ENCODE assay signal across 12 cellular contexts in the genomic region with DNA sequence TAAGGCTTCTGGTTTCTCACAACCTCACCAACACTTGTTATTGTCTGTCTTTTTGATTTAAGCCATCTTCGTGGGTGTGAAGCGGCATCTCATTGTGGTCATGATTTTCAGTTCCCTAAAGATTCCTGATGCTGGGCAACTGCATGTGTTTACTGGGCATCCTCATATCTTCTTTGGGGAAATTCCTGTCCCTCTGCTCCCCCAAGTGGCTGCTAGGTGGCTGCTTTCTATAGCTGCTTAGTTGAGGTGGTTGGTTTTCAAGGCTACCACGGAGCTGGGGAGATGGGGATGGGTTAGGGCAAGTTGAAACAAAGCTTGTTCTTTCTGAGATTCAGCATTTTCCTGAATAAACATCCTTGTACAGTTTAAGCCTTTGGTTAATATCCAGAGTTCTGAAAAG.
DNase-seq lines count a peak whose midpoint lies in the region; ATAC-seq, FAIRE-seq and TF ChIP-seq lines count a peak whose summit lies in the region.
"Had no signal": no experiment of that assay in that cellular context is flagged by ENCODE, and none has a peak within 500 bp of the region (broad histone marks: within the 10 kb centered on the region; RNA-seq: fewer than 3 reads in every experiment).

No MANE protein-coding gene starts in this region.

- no peaks in the 10 kb centered on the region for H3K36me3 Mint-ChIP-seq in activated CD4-positive, alpha-beta memory T cell treated with anti-CD3 and anti-CD28 coated beads for 36 hours
- H3K36me3 Mint-ChIP-seq: activated naive CD4-positive, alpha-beta T cell treated with anti-CD3 and anti-CD28 coated beads, Interleukin-2, amount 50 U/mL, for 72 hours had no signal

- no peak for ATAC-seq in K562
- peak in 2 of 4 donors; percentile 35 to 40 for ATAC-seq in right lobe of liver
- ATAC-seq: activated naive CD4-positive, alpha-beta T cell treated with anti-CD3 and anti-CD28 coated beads, Interleukin-2, amount 50 U/mL, for 72 hours; left colon had no signal

- no peaks in the 10 kb centered on the region for H3K9me3 ChIP-seq in K562 (replicated peaks; ENCODE audit: control insufficient read depth, insufficient read depth, low read depth, low read length)
- H3K9me3 ChIP-seq in right lobe of liver: no peaks in the 10 kb centered on the region
- H3K9me3 ChIP-seq in spleen: no peaks in the 10 kb centered on the region

- H3K4me3 ChIP-seq in K562 (no peak overlapping the region), right lobe of liver (no peak overlapping the region), spleen (no peak overlapping the region), dorsolateral prefrontal cortex (no peak overlapping the region)
- H3K4me3 ChIP-seq: SK-N-MC had no signal

- H3K27me3 Mint-ChIP-seq in activated CD4-positive, alpha-beta memory T cell treated with anti-CD3 and anti-CD28 coated beads for 36 hours: no peaks in the 10 kb centered on the region

- TF ChIP-seq POLR2A in K562 (conservative IDR thresholded peaks at IDR 0.05) (no peak), right lobe of liver (IDR thresholded peaks at IDR 0.05) (no peak), spleen (IDR thresholded peaks at IDR 0.05) (no peak)

- no peak overlapping the region for H3K27ac Mint-ChIP-seq in activated CD4-positive, alpha-beta memory T cell treated with anti-CD3 and anti-CD28 coated beads for 36 hours
- H3K27ac Mint-ChIP-seq: activated naive CD4-positive, alpha-beta T cell treated with anti-CD3 and anti-CD28 coated beads, Interleukin-2, amount 50 U/mL, for 72 hours had no signal

- H3K27ac ChIP-seq in K562 (ENCODE audit: extremely low read depth, low read depth, low read length) (no peak overlapping the region), right lobe of liver (no peak overlapping the region), spleen (no peak overlapping the region), dorsolateral prefrontal cortex (no peak overlapping the region)
- H3K27ac ChIP-seq: SK-N-MC had no signal

- 0% methylated on average over 3 of the region's 3 CpGs for WGBS in K562 (ENCODE audit: insufficient coverage, low coverage, missing lambda C conversion rate)
- 69% methylated on average over 3 of the region's 3 CpGs for WGBS in right lobe of liver (ENCODE audit: insufficient coverage, low coverage, low lambda C conversion rate, missing lambda C conversion rate)
- WGBS in spleen, 5 donors: 58 to 74% (median 66%) methylated on average over 3 of the region's 3 CpGs

- no peaks in the 10 kb centered on the region for H3K9me1 ChIP-seq in K562 (ENCODE audit: control insufficient read depth, insufficient read depth, low read length)

- H3K4me1 ChIP-seq in K562 (replicated peaks in 1 of 2; ENCODE audit: control insufficient read depth in 2 of 2, insufficient read depth in 2 of 2, low read length in 2 of 2): no peaks in the 10 kb centered on the region
- H3K4me1 ChIP-seq in right lobe of liver: no peaks in the 10 kb centered on the region
- no peaks in the 10 kb centered on the region for H3K4me1 ChIP-seq in spleen

- no peaks in the 10 kb centered on the region for H3K9me3 Mint-ChIP-seq in activated CD4-positive, alpha-beta memory T cell treated with anti-CD3 and anti-CD28 coated beads for 36 hours
- H3K9me3 Mint-ChIP-seq: activated naive CD4-positive, alpha-beta T cell treated with anti-CD3 and anti-CD28 coated beads, Interleukin-2, amount 50 U/mL, for 72 hours had no signal

- no peak overlapping the region for H3K9ac ChIP-seq in K562 (ENCODE audit: insufficient read depth in 1 of 2, low read depth in 2 of 2, low read length in 2 of 2)

- no peaks in the 10 kb centered on the region for H3K79me2 ChIP-seq in K562 (ENCODE audit: control insufficient read depth, insufficient read depth, low read length)

- BruUV-seq in K562 (replicated peaks; lab: Mats Ljungman, UMichigan): no TSS peak

- H2AFZ ChIP-seq in K562 (ENCODE audit: low read depth, low read length): no peak overlapping the region

- H3K36me3 ChIP-seq in K562 (ENCODE audit: control insufficient read depth, insufficient read depth, low read length): no peaks in the 10 kb centered on the region
- H3K36me3 ChIP-seq in right lobe of liver: no peaks in the 10 kb centered on the region
- H3K36me3 ChIP-seq in spleen: no peaks in the 10 kb centered on the region

- POLR2A ChIA-PET in K562 (lab: Yijun Ruan, JAX): interaction anchor here (0.7 kb wide), 1 partner anchor 789 kb away, joined by 3 read pairs; no protein-coding TSS in a partner anchor
- POLR2A ChIA-PET in activated CD4-positive, alpha-beta memory T cell treated with anti-CD3 and anti-CD28 coated beads for 36 hours (lab: Charles Lee): no interaction called here

- FAIRE-seq in K562 (lab: Jason Lieb, UNC): no peak

- peak; percentile 3 for DNase-seq in ELR (ENCODE audit: low read depth)
- DNase-seq in HS-27A (ENCODE audit: low read depth): peak; percentile 4
- DNase-seq in K562 (ENCODE audit: extremely low read depth in 1 of 4, low spot score in 3 of 4): peak in 1 of 4 experiments; percentile 11
- DNase-seq in right lobe of liver: no peak
- no peak for DNase-seq in spleen
- no peak for DNase-seq in cortex of kidney (lab: John Stamatoyannopoulos, UW)
- no peak for DNase-seq in activated CD4-positive, alpha-beta memory T cell treated with anti-CD3 and anti-CD28 coated beads for 36 hours
- no peak for DNase-seq in dorsolateral prefrontal cortex
- DNase-seq: left colon; stimulated activated CD4-positive, alpha-beta T cell treated with anti-CD3 and anti-CD28 coated beads, Interleukin-2, amount 100 ng/mL, for 48 hours had no signal

- no peak for TF ChIP-seq EP300 in K562 (IDR thresholded peaks at IDR 0.05; ENCODE audit: low read length)

- H3K4me3 Mint-ChIP-seq in activated CD4-positive, alpha-beta memory T cell treated with anti-CD3 and anti-CD28 coated beads for 36 hours: no peak overlapping the region

- CTCF ChIA-PET in K562 (lab: Yijun Ruan, JAX; ENCODE audit: low intra/inter-chr PET ratio): no interaction called here
- CTCF ChIA-PET in activated CD4-positive, alpha-beta memory T cell treated with anti-CD3 and anti-CD28 coated beads for 36 hours (lab: Charles Lee): no interaction called here

- in situ Hi-C loops in K562 (cut with MboI): no loop called here

- no peaks in the 10 kb centered on the region for H3K4me1 Mint-ChIP-seq in activated CD4-positive, alpha-beta memory T cell treated with anti-CD3 and anti-CD28 coated beads for 36 hours (ENCODE audit: low read depth)

- TF ChIP-seq CTCF in K562 (IDR thresholded peaks at IDR 0.05 in 2 of 3, conservative IDR thresholded peaks at IDR 0.05 in 1 of 3; ENCODE audit: insufficient read depth in 2 of 3, low read depth in 1 of 3, low read length in 3 of 3) (peak in 2 of 3 experiments; percentile 28 to 52; a peak in 2 of 6 replicates), right lobe of liver (IDR thresholded peaks at IDR 0.05) (peak; percentile 21 to 44 (median 34)), spleen (IDR thresholded peaks at IDR 0.05 in 8 of 11, conservative IDR thresholded peaks at IDR 0.05 in 3 of 11) (peak in 3 of 11 experiments; percentile 10 to 30 (median 20)), dorsolateral prefrontal cortex (IDR thresholded peaks at IDR 0.05 in 54 of 56, conservative IDR thresholded peaks at IDR 0.05 in 2 of 56; ENCODE audit: low read depth in 1 of 56, partially characterized antibody in 56 of 56) (peak in 5 of 56 donors; percentile 5 to 36 (median 15))

- intact Hi-C loops in K562 (cut with micrococcal nuclease) (no loop called here), right lobe of liver (cut with DNase I) (no loop called here), spleen (cut with DNase I; ENCODE audit: low total_unique reads) (no loop called here), dorsolateral prefrontal cortex (cut with DNase I) (no loop called here)
- intact Hi-C loops in activated CD4-positive, alpha-beta memory T cell treated with anti-CD3 and anti-CD28 coated beads for 36 hours (cut with micrococcal nuclease): no loop called here

- TF ChIP-seq RAD21 in K562 (CRISPR knock-in tag; conservative IDR thresholded peaks at IDR 0.05 in 1 of 2, IDR thresholded peaks at IDR 0.05 in 1 of 2): peak; percentile 44 to 55

- H3K27me3 ChIP-seq in K562 (ENCODE audit: control insufficient read depth in 2 of 2, insufficient read depth in 2 of 2, low read length in 2 of 2): peaks cover 0 to 22% of the 10 kb centered on the region in 2 experiments; a peak in 1 of 5 replicates
- no peaks in the 10 kb centered on the region for H3K27me3 ChIP-seq in right lobe of liver
- H3K27me3 ChIP-seq in spleen (replicated peaks in 1 of 7): peaks cover 0 to 8% (median 0%) of the 10 kb centered on the region in 7 donors
- H3K27me3 ChIP-seq in dorsolateral prefrontal cortex: peaks cover 0 to 4% (median 0%) of the 10 kb centered on the region in 45 donors

- H3K4me2 ChIP-seq in K562 (ENCODE audit: insufficient read depth, low read length): no peak overlapping the region

- H4K20me1 ChIP-seq in K562 (replicated peaks; ENCODE audit: control insufficient read depth, insufficient read depth, low read length): no peaks in the 10 kb centered on the region

TF ChIP-seq in K562, 482 proteins besides CTCF, POLR2A, EP300 and RAD21 (continues in another document):
- TF ChIP-seq ZFPM2 (CRISPR knock-in tag; IDR thresholded peaks at IDR 0.05) (no peak), E2F3 (CRISPR knock-in tag; IDR thresholded peaks at IDR 0.05) (no peak), POLR3G (IDR thresholded peaks at IDR 0.05; ENCODE audit: extremely low read depth, insufficient read length, insufficient replicate concordance) (no peak)
- TF ChIP-seq, protein P1, sequence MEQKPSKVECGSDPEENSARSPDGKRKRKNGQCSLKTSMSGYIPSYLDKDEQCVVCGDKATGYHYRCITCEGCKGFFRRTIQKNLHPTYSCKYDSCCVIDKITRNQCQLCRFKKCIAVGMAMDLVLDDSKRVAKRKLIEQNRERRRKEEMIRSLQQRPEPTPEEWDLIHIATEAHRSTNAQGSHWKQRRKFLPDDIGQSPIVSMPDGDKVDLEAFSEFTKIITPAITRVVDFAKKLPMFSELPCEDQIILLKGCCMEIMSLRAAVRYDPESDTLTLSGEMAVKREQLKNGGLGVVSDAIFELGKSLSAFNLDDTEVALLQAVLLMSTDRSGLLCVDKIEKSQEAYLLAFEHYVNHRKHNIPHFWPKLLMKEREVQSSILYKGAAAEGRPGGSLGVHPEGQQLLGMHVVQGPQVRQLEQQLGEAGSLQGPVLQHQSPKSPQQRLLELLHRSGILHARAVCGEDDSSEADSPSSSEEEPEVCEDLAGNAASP (IDR thresholded peaks at IDR 0.05): no peak
- TF ChIP-seq, protein P2, sequence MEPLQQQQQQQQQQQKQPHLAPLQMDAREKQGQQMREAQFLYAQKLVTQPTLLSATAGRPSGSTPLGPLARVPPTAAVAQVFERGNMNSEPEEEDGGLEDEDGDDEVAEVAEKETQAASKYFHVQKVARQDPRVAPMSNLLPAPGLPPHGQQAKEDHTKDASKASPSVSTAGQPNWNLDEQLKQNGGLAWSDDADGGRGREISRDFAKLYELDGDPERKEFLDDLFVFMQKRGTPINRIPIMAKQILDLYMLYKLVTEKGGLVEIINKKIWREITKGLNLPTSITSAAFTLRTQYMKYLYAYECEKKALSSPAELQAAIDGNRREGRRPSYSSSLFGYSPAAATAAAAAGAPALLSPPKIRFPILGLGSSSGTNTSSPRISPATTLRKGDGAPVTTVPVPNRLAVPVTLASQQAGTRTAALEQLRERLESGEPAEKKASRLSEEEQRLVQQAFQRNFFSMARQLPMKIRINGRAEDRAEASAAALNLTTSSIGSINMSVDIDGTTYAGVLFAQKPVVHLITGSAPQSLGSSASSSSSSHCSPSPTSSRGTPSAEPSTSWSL (CRISPR knock-in tag; IDR thresholded peaks at IDR 0.05; ENCODE audit: borderline replicate concordance): no peak

Comparison
In these comparisons a context has a peak if more than half of its experiments do, and no peak if none do; other contexts are left out.
1. DNase-seq: peak in ELR (single experiment) and HS-27A (single experiment); none in right lobe of liver (0 of 3), spleen (single experiment), cortex of kidney (single experiment), activated CD4-positive, alpha-beta memory T cell treated with anti-CD3 and anti-CD28 coated beads for 36 hours (single experiment) and dorsolateral prefrontal cortex (0 of 10).